In genomic region chr14:85296466-85297210, GRCh38 we compare ENCODE assay signal across 11 cellular contexts.
DNase-seq lines count a peak whose midpoint lies in the region; TF ChIP-seq lines count a peak whose summit lies in the region.
"Had no signal": no experiment of that assay in that cellular context is flagged by ENCODE, and none has a peak within 500 bp of the region (broad histone marks: within the 10 kb centered on the region; RNA-seq: fewer than 3 reads in every experiment).

No MANE protein-coding gene starts in this region.

- no peaks in the 10 kb centered on the region for H3K36me3 Mint-ChIP-seq in progenitor cell of endocrine pancreas (ENCODE audit: insufficient read depth)

- H2AFZ ChIP-seq in fibroblast of lung (ENCODE audit: low read length), result no peak overlapping the region

- H4K20me1 ChIP-seq in fibroblast of lung (ENCODE audit: control insufficient read depth, extremely low read depth, insufficient read depth, low read length), result no peaks in the 10 kb centered on the region

- CTCF ChIA-PET in RWPE1 (lab: Yijun Ruan, JAX), result no interaction called here

- peaks cover 13% of the 10 kb centered on the region for H3K4me1 Mint-ChIP-seq in progenitor cell of endocrine pancreas (ENCODE audit: low read depth)

- intact Hi-C loops in cardiac septum (cut with DNase I), result no loop called here

- no peaks in the 10 kb centered on the region for H3K79me2 ChIP-seq in fibroblast of lung (ENCODE audit: control insufficient read depth, insufficient read depth, low read length)

- peak; percentile 71 for DNase-seq in HCEC 1CT
- DNase-seq in RWPE1 (ENCODE audit: low spot score), result peak; percentile 3
- peak; percentile 49 to 69 for DNase-seq in fibroblast of lung (ENCODE audit: low read depth in 2 of 2)
- no peak for DNase-seq in progenitor cell of endocrine pancreas (ENCODE audit: low spot score, unreplicated experiment)
- DNase-seq in NCI-H1694 treated with DMSO at 0.1 percent for 48 hours (lab: John Stamatoyannopoulos, UW), result no peak
- DNase-seq in cardiac septum (ENCODE audit: low spot score), result no peak
- DNase-seq in activated naive CD4-positive, alpha-beta T cell treated with anti-CD3 and anti-CD28 coated beads, Interleukin-2, amount 50 U/mL, for 16 hours, result no peak
- DNase-seq: activated effector memory CD4-positive, alpha-beta T cell treated with Interleukin-2 at 50 U/mL for 16 hours; DND-41; SHP77 had no signal

- H3K27me3 Mint-ChIP-seq in progenitor cell of endocrine pancreas, result no peaks in the 10 kb centered on the region
- H3K27me3 Mint-ChIP-seq: dendritic cell treated with granulocyte-macrophage colony-stimulating factor and Interleukin-4, amounts not matched to agents 40 ng/mL and 50 ng/mL, for 4 days had no signal

- H3K27me3 ChIP-seq in fibroblast of lung (ENCODE audit: control insufficient read depth, insufficient read depth, low read length), result no peaks in the 10 kb centered on the region

- no peak overlapping the region for H3K4me2 ChIP-seq in fibroblast of lung (ENCODE audit: extremely low read depth, insufficient read depth, low read length)

- H3K27ac ChIP-seq in RWPE1 (no peak overlapping the region), fibroblast of lung (ENCODE audit: insufficient read depth, low read length) (no peak overlapping the region)

- no peak overlapping the region for H3K9ac ChIP-seq in fibroblast of lung (ENCODE audit: insufficient read depth, low read length)

- H3K27ac Mint-ChIP-seq in progenitor cell of endocrine pancreas, result peak overlapping the region; percentile 83
- H3K27ac Mint-ChIP-seq: dendritic cell treated with granulocyte-macrophage colony-stimulating factor and Interleukin-4, amounts not matched to agents 40 ng/mL and 50 ng/mL, for 4 days had no signal

- TF ChIP-seq CTCF in RWPE1 (conservative IDR thresholded peaks at IDR 0.05; ENCODE audit: low read depth) (no peak), fibroblast of lung (conservative IDR thresholded peaks at IDR 0.05 in 1 of 2, IDR thresholded peaks at IDR 0.05 in 1 of 2; ENCODE audit: low read depth in 1 of 2, low read length in 2 of 2) (no peak), progenitor cell of endocrine pancreas (IDR thresholded peaks at IDR 0.05; ENCODE audit: unreplicated experiment) (no peak)

- H3K4me3 ChIP-seq in fibroblast of lung (replicated peaks in 1 of 4; ENCODE audit: control extremely low read depth in 1 of 4, insufficient read depth in 1 of 4, low read depth in 3 of 4, low read length in 4 of 4), result no peak overlapping the region

- H3K36me3 ChIP-seq in fibroblast of lung (ENCODE audit: control insufficient read depth, insufficient read depth, low read length), result no peaks in the 10 kb centered on the region

- no peaks in the 10 kb centered on the region for H3K9me3 ChIP-seq in fibroblast of lung (ENCODE audit: control insufficient read depth, insufficient read depth, low read depth, low read length)

- POLR2A ChIA-PET in RWPE1 (lab: Yijun Ruan, JAX; ENCODE audit: low non-redundant PET), result no interaction called here

- H3K9me3 Mint-ChIP-seq in progenitor cell of endocrine pancreas (ENCODE audit: low read depth), result peaks cover 7% of the 10 kb centered on the region

- H3K4me1 ChIP-seq in fibroblast of lung (ENCODE audit: control insufficient read depth, extremely low read depth, insufficient read depth, low read length), result no peaks in the 10 kb centered on the region

- H3K4me3 Mint-ChIP-seq in progenitor cell of endocrine pancreas (ENCODE audit: low read depth), result no peak overlapping the region
- H3K4me3 Mint-ChIP-seq: dendritic cell treated with granulocyte-macrophage colony-stimulating factor and Interleukin-4, amounts not matched to agents 40 ng/mL and 50 ng/mL, for 4 days had no signal

Comparison
In these comparisons a context has a peak if more than half of its experiments do, and no peak if none do; other contexts are left out.
1. DNase-seq: peak in HCEC 1CT (single experiment), RWPE1 (single experiment) and fibroblast of lung (2 of 2); none in progenitor cell of endocrine pancreas (single experiment), NCI-H1694 treated with DMSO at 0.1 percent for 48 hours (single experiment), cardiac septum (single experiment) and activated naive CD4-positive, alpha-beta T cell treated with anti-CD3 and anti-CD28 coated beads, Interleukin-2, amount 50 U/mL, for 16 hours (single experiment).